ENCODE assay signal across 11 cellular contexts in the genomic region with DNA sequence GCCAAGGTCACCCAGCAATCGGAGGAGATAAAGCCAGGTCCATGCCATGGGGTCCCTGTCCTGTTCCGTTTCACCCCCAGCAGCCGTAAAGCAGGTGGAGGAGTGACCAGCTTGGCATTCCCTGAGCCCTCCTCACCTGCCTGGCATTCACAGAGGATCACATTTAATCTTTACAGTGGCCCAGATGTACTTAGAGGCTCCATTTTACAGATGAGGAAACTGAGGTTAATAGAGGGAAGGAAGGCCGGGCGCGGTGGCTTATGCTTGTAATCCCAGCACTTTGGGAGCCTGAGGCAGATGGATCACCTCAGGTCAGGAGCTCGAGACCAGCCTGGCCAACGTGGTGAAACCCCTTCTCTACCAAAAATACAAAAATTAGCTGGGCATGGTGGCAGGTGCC. TPM values are rescaled to one million over a fixed set of nuclear protein-coding genes. Genes with fewer than 3 reads are reported as not detected.
"Had no signal": no experiment of that assay in that cellular context is flagged by ENCODE, and none has a peak within 500 bp of the region (broad histone marks: within the 10 kb centered on the region; RNA-seq: fewer than 3 reads in every experiment).

No MANE protein-coding gene starts in this region.

RNA-seq across cellular contexts. Expression of a gene that starts 11.6 kb away (rescaled TPM):
- total RNA-seq: activated B cell treated with CpG ODN at 0.5 μM for 24 hours; activated CD8-positive, alpha-beta T cell treated with anti-CD3 and anti-CD28 coated beads for 36 hours; activated T-cell treated with anti-CD3 and anti-CD28 coated beads, Interleukin-2, amount 50 U/mL, for 4 hours; activated T-helper 17 cell treated with anti-CD3 and anti-CD28 coated beads, Interleukin-2, amount 50 U/mL, for 72 hours; breast epithelium; dermis microvascular lymphatic vessel endothelial cell; foreskin keratinocyte; gastrocnemius medialis; T-cell; T-helper 2 cell treated with Interferon-gamma antibody and Interleukin-4, amounts not matched to agents 100 ng/mL and 5 ng/mL, for 36 hours had no signal
- polyA plus RNA-seq: aorta, foreskin keratinocyte had no signal
